In the genomic region with DNA sequence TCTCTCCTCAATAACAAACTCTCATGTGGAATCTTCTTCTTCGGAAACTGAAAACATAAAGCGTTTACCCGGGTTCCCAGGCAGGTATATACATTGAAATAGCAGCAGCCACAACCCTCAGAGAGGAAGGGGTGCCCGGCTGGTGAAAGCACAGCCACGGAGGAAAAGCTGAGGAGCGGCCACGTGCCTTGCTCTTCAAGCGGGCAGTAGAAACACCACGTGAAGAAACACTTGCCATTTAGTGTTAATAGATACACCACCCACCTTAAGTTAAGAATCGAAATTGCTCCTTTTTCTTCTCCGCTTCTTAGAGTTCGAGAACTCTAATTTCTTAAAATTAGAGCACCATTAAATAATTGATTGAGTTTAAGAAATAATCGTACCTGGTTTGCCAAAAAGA, we compare ENCODE assay signal across 8 cellular contexts. TPM values are rescaled to one million over a fixed set of nuclear protein-coding genes. Genes with fewer than 3 reads are reported as not detected.
DNase-seq lines count a peak whose midpoint lies in the region; ATAC-seq, FAIRE-seq and TF ChIP-seq lines count a peak whose summit lies in the region.

No MANE protein-coding gene starts in this region.

- H3K27ac Mint-ChIP-seq in natural killer cell: no peak overlapping the region
- no peak overlapping the region for H3K27ac Mint-ChIP-seq in natural killer cell treated with Interleukin-12 subunit alpha and Interleukin-12 subunit beta and Interleukin-15 and Interleukin-18, amount 100 ng/mL, for 72 hours

- peaks cover 7 to 10% of the 10 kb centered on the region in 2 donors for H3K4me1 Mint-ChIP-seq in natural killer cell
- H3K4me1 Mint-ChIP-seq in natural killer cell treated with Interleukin-12 subunit alpha and Interleukin-12 subunit beta and Interleukin-15 and Interleukin-18, amount 100 ng/mL, for 72 hours (ENCODE audit: low read depth in 2 of 2): peaks cover 0 to 7% of the 10 kb centered on the region in 2 donors

- no peak overlapping the region for H2AK5ac ChIP-seq in neuronal stem cell (ENCODE audit: low read depth, low read length)

- intact Hi-C loops in natural killer cell (cut with micrococcal nuclease): no loop called here

- H2BK120ac ChIP-seq in neuronal stem cell (ENCODE audit: low read depth, low read length): no peak overlapping the region

- no peak for FAIRE-seq in GM12892 (lab: Jason Lieb, UNC)

- peaks cover 50 to 73% of the 10 kb centered on the region in 2 donors for H3K27me3 Mint-ChIP-seq in natural killer cell (ENCODE audit: low read depth in 2 of 2)
- peaks cover 47 to 50% of the 10 kb centered on the region in 2 donors for H3K27me3 Mint-ChIP-seq in natural killer cell treated with Interleukin-12 subunit alpha and Interleukin-12 subunit beta and Interleukin-15 and Interleukin-18, amount 100 ng/mL, for 72 hours

- peaks cover 0 to 56% (median 26%) of the 10 kb centered on the region in 3 experiments for H3K27me3 ChIP-seq in neuronal stem cell (ENCODE audit: control insufficient read depth in 3 of 3, insufficient read depth in 3 of 3, low read depth in 1 of 3, low read length in 3 of 3)

- H3K14ac ChIP-seq in neuronal stem cell (ENCODE audit: low read length): no peak overlapping the region

- no peak overlapping the region for H4K91ac ChIP-seq in neuronal stem cell (ENCODE audit: low read depth, low read length, poor library complexity)

- H3K4me3 Mint-ChIP-seq in natural killer cell: peak overlapping the region; percentile 21
- H3K4me3 Mint-ChIP-seq in natural killer cell treated with Interleukin-12 subunit alpha and Interleukin-12 subunit beta and Interleukin-15 and Interleukin-18, amount 100 ng/mL, for 72 hours: no peak overlapping the region

- TF ChIP-seq POLR2A in GM12892 (IDR thresholded peaks at IDR 0.05; ENCODE audit: low read depth, low read length): no peak

- H2BK5ac ChIP-seq in neuronal stem cell (ENCODE audit: low read length): no peak overlapping the region

- peak overlapping the region; percentile 75 for H2AFZ ChIP-seq in neuronal stem cell (ENCODE audit: low read length)

- H3K36me3 Mint-ChIP-seq in natural killer cell: peaks cover 8% of the 10 kb centered on the region
- H3K36me3 Mint-ChIP-seq in natural killer cell treated with Interleukin-12 subunit alpha and Interleukin-12 subunit beta and Interleukin-15 and Interleukin-18, amount 100 ng/mL, for 72 hours: no peaks in the 10 kb centered on the region

- H3K9me3 Mint-ChIP-seq in natural killer cell: no peaks in the 10 kb centered on the region
- no peaks in the 10 kb centered on the region for H3K9me3 Mint-ChIP-seq in natural killer cell treated with Interleukin-12 subunit alpha and Interleukin-12 subunit beta and Interleukin-15 and Interleukin-18, amount 100 ng/mL, for 72 hours

- H3K9me3 ChIP-seq in neuronal stem cell (replicated peaks in 1 of 2; ENCODE audit: control insufficient read depth in 2 of 2, insufficient read depth in 1 of 2, low read depth in 1 of 2, low read length in 2 of 2): peaks cover 0 to 4% of the 10 kb centered on the region in 2 donors

- DNase-seq in natural killer cell (no peak), fibroblast of the aortic adventitia (ENCODE audit: low read depth) (no peak), neuronal stem cell (ENCODE audit: low spot score) (no peak), GM12892 (ENCODE audit: insufficient read length) (no peak), HUDEP-2 (lab: John Stamatoyannopoulos, UW; ENCODE audit: unreplicated experiment in 76 of 76) (no peak), SIG-M5 (lab: John Stamatoyannopoulos, UW) (no peak), hepatic stellate cell (ENCODE audit: low spot score) (no peak)
- DNase-seq in natural killer cell treated with Interleukin-12 subunit alpha and Interleukin-12 subunit beta and Interleukin-15 and Interleukin-18, amount 100 ng/mL, for 72 hours (ENCODE audit: low spot score): no peak

- no peak overlapping the region for H2BK15ac ChIP-seq in neuronal stem cell (ENCODE audit: low read length)

- WGBS in neuronal stem cell (ENCODE audit: extremely low coverage in 2 of 2, insufficient read length in 2 of 2, insufficient replicate concordance in 1 of 2), 2 donors: no CpG with 5 or more reads among the region's 13 CpGs

- H4K8ac ChIP-seq in neuronal stem cell (ENCODE audit: low read depth, low read length): no peak overlapping the region

- no peak overlapping the region for H3K23ac ChIP-seq in neuronal stem cell (ENCODE audit: low read depth, low read length, poor library complexity)

- peak overlapping the region; percentile 24 for H3K9ac ChIP-seq in neuronal stem cell (ENCODE audit: low read depth, low read length, poor library complexity)

- H3K4me2 ChIP-seq in neuronal stem cell (ENCODE audit: insufficient read depth, low read length, poor library complexity, severe bottlenecking): peak overlapping the region; percentile 55

- no peak overlapping the region for H3K4ac ChIP-seq in neuronal stem cell (ENCODE audit: low read length)

- no peak overlapping the region for H3K27ac ChIP-seq in neuronal stem cell (replicated peaks; ENCODE audit: low read length)

- TF ChIP-seq CTCF in natural killer cell (IDR thresholded peaks at IDR 0.05): no peak
- TF ChIP-seq CTCF in fibroblast of the aortic adventitia (IDR thresholded peaks at IDR 0.05; ENCODE audit: insufficient read depth, low read length): no peak

- no peak overlapping the region for H3K18ac ChIP-seq in neuronal stem cell (ENCODE audit: low read length)

- H2BK12ac ChIP-seq in neuronal stem cell (ENCODE audit: low read length): no peak overlapping the region

- H3K36me3 ChIP-seq in neuronal stem cell (replicated peaks in 1 of 2; ENCODE audit: control insufficient read depth in 2 of 2, insufficient read depth in 2 of 2, low read length in 2 of 2): no peaks in the 10 kb centered on the region

- H3K4me1 ChIP-seq in neuronal stem cell (ENCODE audit: control insufficient read depth in 2 of 2, insufficient read depth in 1 of 2, low read depth in 1 of 2, low read length in 2 of 2): peaks cover 14 to 18% of the 10 kb centered on the region in 2 donors

- H3K79me1 ChIP-seq in neuronal stem cell (ENCODE audit: low read depth, low read length): no peaks in the 10 kb centered on the region

- peak overlapping the region; percentile 100 for H3K4me3 ChIP-seq in fibroblast of the aortic adventitia (ENCODE audit: low read depth, low read length)
- H3K4me3 ChIP-seq in neuronal stem cell (ENCODE audit: low read length in 2 of 2): peak overlapping the region; percentile 3 to 60

- no peak for ATAC-seq in natural killer cell
- ATAC-seq in natural killer cell treated with Interleukin-12 subunit alpha and Interleukin-12 subunit beta and Interleukin-15 and Interleukin-18, amount 100 ng/mL, for 72 hours: no peak

RNA-seq across cellular contexts. Expression of a gene that starts 0.3 kb away (rescaled TPM):
- total RNA-seq in natural killer cell (not detected), fibroblast of the aortic adventitia (ENCODE audit: low replicate concordance) (322 and 519 TPM in 2 replicates)
- not detected for total RNA-seq in natural killer cell treated with Interleukin-12 subunit alpha and Interleukin-12 subunit beta and Interleukin-15 and Interleukin-18, amount 100 ng/mL, for 72 hours
- 0.14 TPM for polyA plus RNA-seq in neuronal stem cell (2013, experiment 1 of 2)
- 0.14 TPM for polyA plus RNA-seq in neuronal stem cell (2013, experiment 2 of 2)
- not detected for polyA plus RNA-seq in GM12892 (2012; ENCODE audit: missing spikeins)

Comparison
In these comparisons a context has a peak if more than half of its experiments do, and no peak if none do; other contexts are left out.
1. RNA of a gene that starts 0.3 kb away (total RNA-seq): 322 to 519 TPM in fibroblast of the aortic adventitia; not detected in natural killer cell and not detected in natural killer cell treated with Interleukin-12 subunit alpha and Interleukin-12 subunit beta and Interleukin-15 and Interleukin-18, amount 100 ng/mL, for 72 hours; every median in the first group is over 100 times any median in the second.